1 cellular context compared by ENCODE assay signal in genomic region chr9:85213650-85214607, GRCh38.
TF ChIP-seq lines count a peak whose summit lies in the region.

No MANE protein-coding gene starts in this region.

TF ChIP-seq in GM23338, 12 proteins besides CTCF, POLR2A, EP300 and RAD21:
- no peak for TF ChIP-seq NANOG (IDR thresholded peaks at IDR 0.05; ENCODE audit: borderline replicate concordance)
- no peak for TF ChIP-seq ETS1 (IDR thresholded peaks at IDR 0.05)
- no peak for TF ChIP-seq EZH2phosphoT487 (IDR thresholded peaks at IDR 0.05; ENCODE audit: unreplicated experiment)
- TF ChIP-seq JUNB (IDR thresholded peaks at IDR 0.05; ENCODE audit: unreplicated experiment) = no peak
- no peak for TF ChIP-seq STAT1 (IDR thresholded peaks at IDR 0.05; ENCODE audit: unreplicated experiment)
- no peak for TF ChIP-seq ZNF462 (CRISPR knock-in tag; IDR thresholded peaks at IDR 0.05)
- TF ChIP-seq ZNF331 (CRISPR knock-in tag; IDR thresholded peaks at IDR 0.05; ENCODE audit: low read depth) = no peak
- TF ChIP-seq ZNF114 (CRISPR knock-in tag; IDR thresholded peaks at IDR 0.05) = no peak
- no peak for TF ChIP-seq REST (IDR thresholded peaks at IDR 0.05; ENCODE audit: unreplicated experiment)
- no peak for TF ChIP-seq CREB1 (CRISPR knock-in tag; IDR thresholded peaks at IDR 0.05; ENCODE audit: low read depth)
- TF ChIP-seq EZH2 (IDR thresholded peaks at IDR 0.05; ENCODE audit: low read depth, unreplicated experiment) = no peak
- TF ChIP-seq POLR2AphosphoS5 (IDR thresholded peaks at IDR 0.05; ENCODE audit: low read depth) = no peak
